1 cellular context compared by ENCODE assay signal in the genomic region with DNA sequence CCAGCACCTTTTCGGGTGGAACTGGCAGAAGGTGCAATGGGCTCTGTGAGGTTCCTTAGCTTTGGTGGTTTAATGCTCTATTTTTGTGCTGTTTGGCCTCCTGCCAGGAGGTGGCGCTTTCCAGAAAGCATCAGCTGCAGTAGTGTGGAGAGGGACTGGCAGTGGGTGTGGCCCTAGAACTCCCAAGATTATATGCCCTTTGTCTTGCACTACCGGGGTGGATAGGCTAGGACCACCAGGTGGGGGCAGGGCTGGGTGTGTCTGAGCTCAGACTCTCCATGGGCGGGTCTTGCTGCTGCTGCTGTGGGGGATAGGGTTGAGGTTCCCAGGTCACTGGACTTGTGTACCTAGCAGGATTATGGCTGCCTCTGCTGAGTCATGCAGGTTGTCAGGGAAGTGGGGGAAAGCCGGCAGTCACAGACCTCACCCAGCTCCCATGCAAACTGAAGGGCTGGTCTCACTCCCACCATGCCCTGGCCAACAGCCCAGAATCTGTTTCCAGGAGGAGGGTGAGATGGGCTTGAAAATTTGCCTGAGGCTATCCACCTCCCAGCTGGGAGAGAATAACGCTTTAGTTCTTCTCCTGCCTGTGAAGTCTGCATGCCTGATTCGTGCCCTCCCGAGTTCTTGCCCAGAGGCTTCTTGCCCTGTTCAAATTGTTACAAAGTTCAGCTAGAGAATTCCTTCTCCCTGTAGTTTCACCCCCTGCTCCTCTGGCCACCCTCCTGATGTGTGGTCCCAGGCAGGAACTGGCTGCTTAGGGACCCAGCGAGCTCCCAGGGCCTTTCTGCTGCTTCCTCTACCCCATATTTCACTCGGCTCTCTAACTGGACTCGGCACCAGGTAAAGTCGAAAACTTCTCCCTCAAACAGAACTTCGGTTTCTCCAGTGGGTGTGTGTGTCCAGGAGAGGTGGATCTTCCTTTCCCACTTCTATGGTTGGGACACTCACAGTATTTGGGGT.
TF ChIP-seq lines count a peak whose summit lies in the region.

No MANE protein-coding gene starts in this region.

TF ChIP-seq in HCT116, 20 proteins besides CTCF, POLR2A, EP300 and RAD21 (continued from another document):
- TF ChIP-seq, protein P1, sequence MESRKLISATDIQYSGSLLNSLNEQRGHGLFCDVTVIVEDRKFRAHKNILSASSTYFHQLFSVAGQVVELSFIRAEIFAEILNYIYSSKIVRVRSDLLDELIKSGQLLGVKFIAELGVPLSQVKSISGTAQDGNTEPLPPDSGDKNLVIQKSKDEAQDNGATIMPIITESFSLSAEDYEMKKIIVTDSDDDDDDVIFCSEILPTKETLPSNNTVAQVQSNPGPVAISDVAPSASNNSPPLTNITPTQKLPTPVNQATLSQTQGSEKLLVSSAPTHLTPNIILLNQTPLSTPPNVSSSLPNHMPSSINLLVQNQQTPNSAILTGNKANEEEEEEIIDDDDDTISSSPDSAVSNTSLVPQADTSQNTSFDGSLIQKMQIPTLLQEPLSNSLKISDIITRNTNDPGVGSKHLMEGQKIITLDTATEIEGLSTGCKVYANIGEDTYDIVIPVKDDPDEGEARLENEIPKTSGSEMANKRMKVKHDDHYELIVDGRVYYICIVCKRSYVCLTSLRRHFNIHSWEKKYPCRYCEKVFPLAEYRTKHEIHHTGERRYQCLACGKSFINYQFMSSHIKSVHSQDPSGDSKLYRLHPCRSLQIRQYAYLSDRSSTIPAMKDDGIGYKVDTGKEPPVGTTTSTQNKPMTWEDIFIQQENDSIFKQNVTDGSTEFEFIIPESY (IDR thresholded peaks at IDR 0.05; ENCODE audit: extremely low read depth, insufficient replicate concordance, low read length): no peak
